Comparison of ENCODE assay signal across 29 cellular contexts in genomic region chr4:1516261-1516660, GRCh38.
"Had no signal": no experiment of that assay in that cellular context is flagged by ENCODE, and none has a peak within 500 bp of the region (broad histone marks: within the 10 kb centered on the region; RNA-seq: fewer than 3 reads in every experiment).

No MANE protein-coding gene starts in this region.

- H3K9me3 ChIP-seq: adrenal gland, breast epithelium, SJSA1 had no signal

- H3K36me3 ChIP-seq: adrenal gland, breast epithelium, SJSA1 had no signal

- H3K4me1 ChIP-seq: adrenal gland, breast epithelium, SJSA1 had no signal

- DNase-seq: activated CD4-positive, alpha-beta T cell treated with anti-CD3 and anti-CD28 coated beads, Interleukin-2, amount 10 ng/mL, durations not matched to agents 24 days and 14 days; activated CD4-positive, alpha-beta T cell treated with anti-CD3 and anti-CD28 coated beads, Interleukin-2, amount 50 U/mL, for 48 hours; activated CD4-positive, CD25-positive, alpha-beta regulatory T cell treated with anti-CD3 and anti-CD28 coated beads, Interleukin-2, amount 50 U/mL, for 72 hours; activated CD8-positive, alpha-beta memory T cell treated with anti-CD3 and anti-CD28 coated beads for 24 hours; activated gamma-delta T cell treated with Interleukin-2 at 50 U/mL for 16 hours; activated naive CD4-positive, alpha-beta T cell treated with anti-CD3 and anti-CD28 coated beads, Interleukin-2, amount 10 ng/mL, durations not matched to agents 7 days and 5 days; activated naive CD8-positive, alpha-beta T cell treated with anti-CD3 and anti-CD28 coated beads, Interleukin-2, amount 10 ng/mL, durations not matched to agents 7 days and 5 days; activated T-cell treated with anti-CD3 and anti-CD28 coated beads, Interleukin-2, amount 50 U/mL, for 4 hours; adrenal gland; anterior cingulate cortex; caudate nucleus; Karpas-422; MM.1S; NCI-H1105; NCI-H1436; NCI-H1694 treated with DMSO at 0.1 percent for 48 hours; NCI-H2029 treated with DMSO at 0.1 percent for 48 hours; NCI-H510A treated with DMSO at 0.1 percent for 48 hours; NCI-H69; NK-92 treated with Interleukin-12 subunit alpha and Interleukin-12 subunit beta, amount 100 ng/mL, for 24 hours; OCI-M1; RPMI8226; SHP77 had no signal

- H3K27ac ChIP-seq: adrenal gland, breast epithelium, SJSA1 had no signal

- H3K4me3 Mint-ChIP-seq: activated CD4-positive, alpha-beta T cell treated with anti-CD3 and anti-CD28 coated beads, Interleukin-2, amount 10 ng/mL, durations not matched to agents 24 days and 14 days; activated naive CD4-positive, alpha-beta T cell treated with anti-CD3 and anti-CD28 coated beads, Interleukin-2, amount 10 ng/mL, durations not matched to agents 7 days and 5 days; activated naive CD8-positive, alpha-beta T cell treated with anti-CD3 and anti-CD28 coated beads, Interleukin-2, amount 10 ng/mL, durations not matched to agents 7 days and 5 days; activated T-cell treated with anti-CD3 and anti-CD28 coated beads, Interleukin-2, amount 50 U/mL, for 4 hours; T-helper 1 cell treated with Interleukin-12 subunit alpha and Interleukin-12 subunit beta and Interleukin-4 antibody, amounts not matched to agents 30 μg/mL and 1 μg/mL, for 36 hours; WTC11 had no signal

- H3K4me3 ChIP-seq: adrenal gland, breast epithelium, K562, SJSA1 had no signal

- ATAC-seq: activated T-cell treated with anti-CD3 and anti-CD28 coated beads, Interleukin-2, amount 50 U/mL, for 4 hours; K562; Panc1; WTC11 had no signal

- H3K9me3 Mint-ChIP-seq: activated CD4-positive, alpha-beta T cell treated with anti-CD3 and anti-CD28 coated beads, Interleukin-2, amount 10 ng/mL, durations not matched to agents 24 days and 14 days; activated naive CD4-positive, alpha-beta T cell treated with anti-CD3 and anti-CD28 coated beads, Interleukin-2, amount 10 ng/mL, durations not matched to agents 7 days and 5 days; activated naive CD8-positive, alpha-beta T cell treated with anti-CD3 and anti-CD28 coated beads, Interleukin-2, amount 10 ng/mL, durations not matched to agents 7 days and 5 days; activated T-cell treated with anti-CD3 and anti-CD28 coated beads, Interleukin-2, amount 50 U/mL, for 4 hours; T-helper 1 cell treated with Interleukin-12 subunit alpha and Interleukin-12 subunit beta and Interleukin-4 antibody, amounts not matched to agents 30 μg/mL and 1 μg/mL, for 36 hours had no signal

- H3K27ac Mint-ChIP-seq: activated CD4-positive, alpha-beta T cell treated with anti-CD3 and anti-CD28 coated beads, Interleukin-2, amount 10 ng/mL, durations not matched to agents 24 days and 14 days; activated naive CD4-positive, alpha-beta T cell treated with anti-CD3 and anti-CD28 coated beads, Interleukin-2, amount 10 ng/mL, durations not matched to agents 7 days and 5 days; activated naive CD8-positive, alpha-beta T cell treated with anti-CD3 and anti-CD28 coated beads, Interleukin-2, amount 10 ng/mL, durations not matched to agents 7 days and 5 days; T-helper 1 cell treated with Interleukin-12 subunit alpha and Interleukin-12 subunit beta and Interleukin-4 antibody, amounts not matched to agents 30 μg/mL and 1 μg/mL, for 36 hours; WTC11 had no signal

- H3K4me1 Mint-ChIP-seq: activated naive CD8-positive, alpha-beta T cell treated with anti-CD3 and anti-CD28 coated beads, Interleukin-2, amount 10 ng/mL, durations not matched to agents 7 days and 5 days; WTC11 had no signal

- H3K36me3 Mint-ChIP-seq: activated naive CD4-positive, alpha-beta T cell treated with anti-CD3 and anti-CD28 coated beads, Interleukin-2, amount 10 ng/mL, durations not matched to agents 7 days and 5 days; activated naive CD8-positive, alpha-beta T cell treated with anti-CD3 and anti-CD28 coated beads, Interleukin-2, amount 10 ng/mL, durations not matched to agents 7 days and 5 days; WTC11 had no signal
